In the genomic region with DNA sequence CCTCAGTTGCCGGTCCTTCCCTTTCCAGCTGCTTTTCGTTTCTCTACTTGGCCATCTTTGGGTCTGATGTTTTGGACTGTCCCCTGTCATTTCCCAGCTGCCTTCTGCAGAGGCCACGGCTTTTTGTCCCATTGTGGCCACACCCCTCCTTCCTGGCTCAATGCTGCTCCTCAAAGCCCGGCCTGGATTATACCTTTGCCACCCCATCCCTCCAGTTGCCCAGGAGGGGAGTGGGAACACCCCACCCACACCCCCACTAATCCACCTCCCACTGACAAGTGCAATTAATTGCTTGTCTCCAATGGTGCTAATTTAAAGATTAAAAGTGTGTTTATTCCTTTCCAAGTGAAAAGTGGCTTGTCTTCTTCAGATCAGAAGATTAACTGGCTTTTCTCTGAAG, we compare ENCODE assay signal across 27 cellular contexts.
"Had no signal": no experiment of that assay in that cellular context is flagged by ENCODE, and none has a peak within 500 bp of the region (broad histone marks: within the 10 kb centered on the region; RNA-seq: fewer than 3 reads in every experiment).

No MANE protein-coding gene starts in this region.

- ATAC-seq: activated CD8-positive, alpha-beta memory T cell treated with anti-CD3 and anti-CD28 coated beads, Interleukin-2, amount 10 ng/mL, durations not matched to agents 7 days and 5 days; activated naive CD8-positive, alpha-beta T cell treated with anti-CD3 and anti-CD28 coated beads, Interleukin-2, amount 50 U/mL, for 24 hours; Panc1 had no signal

- H3K27me3 Mint-ChIP-seq: activated CD4-positive, alpha-beta memory T cell treated with anti-CD3 and anti-CD28 coated beads, Interleukin-2, amount 10 ng/mL, durations not matched to agents 7 days and 5 days; activated CD8-positive, alpha-beta memory T cell treated with anti-CD3 and anti-CD28 coated beads, Interleukin-2, amount 10 ng/mL, durations not matched to agents 7 days and 5 days; activated naive CD8-positive, alpha-beta T cell treated with anti-CD3 and anti-CD28 coated beads, Interleukin-2, amount 50 U/mL, for 24 hours had no signal

- H3K36me3 ChIP-seq: brain microvascular endothelial cell, SJCRH30 had no signal

- H3K36me3 Mint-ChIP-seq: activated CD8-positive, alpha-beta memory T cell treated with anti-CD3 and anti-CD28 coated beads, Interleukin-2, amount 10 ng/mL, durations not matched to agents 7 days and 5 days; activated naive CD4-positive, alpha-beta T cell treated with anti-CD3 and anti-CD28 coated beads, Interleukin-2, amount 10 ng/mL, durations not matched to agents 7 days and 5 days; activated naive CD8-positive, alpha-beta T cell had no signal

- H3K4me1 Mint-ChIP-seq: activated CD4-positive, alpha-beta memory T cell treated with anti-CD3 and anti-CD28 coated beads, Interleukin-2, amount 10 ng/mL, durations not matched to agents 7 days and 5 days; activated CD8-positive, alpha-beta memory T cell treated with anti-CD3 and anti-CD28 coated beads, Interleukin-2, amount 10 ng/mL, durations not matched to agents 7 days and 5 days; activated naive CD4-positive, alpha-beta T cell treated with anti-CD3 and anti-CD28 coated beads, Interleukin-2, amount 10 ng/mL, durations not matched to agents 7 days and 5 days; activated naive CD8-positive, alpha-beta T cell treated with anti-CD3 and anti-CD28 coated beads, Interleukin-2, amount 50 U/mL, for 24 hours had no signal

- H3K27ac ChIP-seq: brain microvascular endothelial cell, SJCRH30, SK-N-MC had no signal

- H3K9me3 ChIP-seq: SJCRH30 had no signal

- H3K27ac Mint-ChIP-seq: activated CD4-positive, alpha-beta memory T cell treated with anti-CD3 and anti-CD28 coated beads, Interleukin-2, amount 10 ng/mL, durations not matched to agents 7 days and 5 days; activated CD8-positive, alpha-beta memory T cell treated with anti-CD3 and anti-CD28 coated beads, Interleukin-2, amount 10 ng/mL, durations not matched to agents 7 days and 5 days; activated naive CD4-positive, alpha-beta T cell treated with anti-CD3 and anti-CD28 coated beads, Interleukin-2, amount 10 ng/mL, durations not matched to agents 7 days and 5 days; activated naive CD8-positive, alpha-beta T cell; activated naive CD8-positive, alpha-beta T cell treated with anti-CD3 and anti-CD28 coated beads, Interleukin-2, amount 50 U/mL, for 24 hours had no signal

- H3K4me3 Mint-ChIP-seq: activated CD4-positive, alpha-beta memory T cell treated with anti-CD3 and anti-CD28 coated beads, Interleukin-2, amount 10 ng/mL, durations not matched to agents 7 days and 5 days; activated CD8-positive, alpha-beta memory T cell treated with anti-CD3 and anti-CD28 coated beads, Interleukin-2, amount 10 ng/mL, durations not matched to agents 7 days and 5 days; activated naive CD4-positive, alpha-beta T cell treated with anti-CD3 and anti-CD28 coated beads, Interleukin-2, amount 10 ng/mL, durations not matched to agents 7 days and 5 days; activated naive CD8-positive, alpha-beta T cell; activated naive CD8-positive, alpha-beta T cell treated with anti-CD3 and anti-CD28 coated beads, Interleukin-2, amount 50 U/mL, for 24 hours had no signal

- H3K9me3 Mint-ChIP-seq: activated CD4-positive, alpha-beta memory T cell treated with anti-CD3 and anti-CD28 coated beads, Interleukin-2, amount 10 ng/mL, durations not matched to agents 7 days and 5 days; activated naive CD4-positive, alpha-beta T cell treated with anti-CD3 and anti-CD28 coated beads, Interleukin-2, amount 10 ng/mL, durations not matched to agents 7 days and 5 days; activated naive CD8-positive, alpha-beta T cell treated with anti-CD3 and anti-CD28 coated beads, Interleukin-2, amount 50 U/mL, for 24 hours had no signal

- DNase-seq: activated CD4-positive, alpha-beta memory T cell treated with anti-CD3 and anti-CD28 coated beads, Interleukin-2, amount 10 ng/mL, durations not matched to agents 7 days and 5 days; activated CD4-positive, alpha-beta T cell treated with anti-CD3 and anti-CD28 coated beads for 1 hour; activated CD4-positive, alpha-beta T cell treated with anti-CD3 and anti-CD28 coated beads for 48 hours; activated CD4-positive, CD25-positive, alpha-beta regulatory T cell; activated CD8-positive, alpha-beta memory T cell treated with anti-CD3 and anti-CD28 coated beads for 24 hours; activated CD8-positive, alpha-beta memory T cell treated with anti-CD3 and anti-CD28 coated beads, Interleukin-2, amount 10 ng/mL, durations not matched to agents 7 days and 5 days; activated CD8-positive, alpha-beta memory T cell treated with anti-CD3 and anti-CD28 coated beads, Interleukin-2, amount 50 U/mL, for 48 hours; activated effector memory CD4-positive, alpha-beta T cell treated with Interleukin-2 at 50 U/mL for 16 hours; activated naive CD4-positive, alpha-beta T cell treated with anti-CD3 and anti-CD28 coated beads, Interleukin-2, amount 10 ng/mL, durations not matched to agents 7 days and 5 days; activated naive CD8-positive, alpha-beta T cell treated with anti-CD3 and anti-CD28 coated beads, Interleukin-2, amount 50 U/mL, for 24 hours; activated T-cell treated with anti-CD3 and anti-CD28 coated beads, Interleukin-2, amount 50 U/mL, for 48 hours; amniotic stem cell; aorta; brain microvascular endothelial cell; central memory CD4-positive, alpha-beta T cell; NCI-H1092 treated with DMSO at 0.1 percent for 48 hours; NCI-H1436 treated with DMSO at 0.1 percent for 48 hours; NCI-H1930; NCI-H2081 treated with DMSO at 0.1 percent for 48 hours; NCI-H226; NCI-H446 treated with DMSO at 0.1 percent for 48 hours; NCI-H774; SHP77; SJCRH30 had no signal

- H3K27me3 ChIP-seq: SJCRH30 had no signal

- H3K4me3 ChIP-seq: SJCRH30, SK-N-MC had no signal
